1 cellular context compared by ENCODE assay signal in the genomic region with DNA sequence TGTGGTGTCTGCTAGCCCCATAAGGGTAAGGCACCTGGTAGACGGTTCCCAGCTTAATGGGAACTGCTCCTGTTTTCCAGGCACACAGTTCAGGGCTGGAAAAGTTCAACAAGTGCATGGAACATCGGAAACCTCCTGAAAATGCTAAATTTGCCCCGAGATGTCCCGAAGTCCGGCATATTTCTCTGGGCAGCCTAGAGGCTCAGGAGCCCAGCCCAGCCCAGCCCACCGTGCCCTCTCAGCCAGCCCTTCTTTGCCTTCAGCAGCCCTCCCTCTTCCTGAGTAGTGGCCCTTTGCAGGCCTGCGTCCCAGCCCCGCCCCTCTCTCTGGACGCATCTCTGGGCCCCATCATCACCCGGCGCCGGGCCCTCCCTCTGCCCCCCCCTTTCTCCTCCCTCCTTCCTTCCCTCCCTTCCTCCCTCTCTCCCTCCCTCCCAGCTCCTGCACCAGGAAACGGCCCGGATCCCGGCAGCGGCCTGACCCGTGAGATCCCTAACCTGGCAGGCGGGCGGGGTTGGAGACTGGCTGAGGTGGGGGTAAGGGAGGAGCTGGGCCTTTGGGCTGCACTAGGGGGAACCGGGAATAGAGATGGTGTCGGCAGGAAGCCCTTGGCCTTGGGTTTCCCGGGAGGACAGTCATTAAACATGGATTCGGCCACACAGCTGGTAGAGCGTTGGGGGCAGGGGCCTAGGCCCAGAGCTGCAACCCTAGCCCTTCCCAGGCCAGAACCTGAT.
TF ChIP-seq lines count a peak whose summit lies in the region.

A gene with protein sequence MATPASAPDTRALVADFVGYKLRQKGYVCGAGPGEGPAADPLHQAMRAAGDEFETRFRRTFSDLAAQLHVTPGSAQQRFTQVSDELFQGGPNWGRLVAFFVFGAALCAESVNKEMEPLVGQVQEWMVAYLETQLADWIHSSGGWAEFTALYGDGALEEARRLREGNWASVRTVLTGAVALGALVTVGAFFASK (plus strand): TSS at position 422 of the 734 bp plus-strand sequence. CDS start 935 bp downstream, outside the sequence.

TF ChIP-seq in GM12878, 131 proteins besides CTCF, POLR2A, EP300 and RAD21 (continued from another document and continues in another):
- no peak for TF ChIP-seq MYC (IDR thresholded peaks at IDR 0.05; ENCODE audit: insufficient read depth, insufficient read length, insufficient replicate concordance, low read length, severe bottlenecking)
- TF ChIP-seq MYB (IDR thresholded peaks at IDR 0.05; ENCODE audit: borderline replicate concordance, low read depth, low read length) = no peak
- TF ChIP-seq SIX5 (IDR thresholded peaks at IDR 0.05; ENCODE audit: low read depth, low read length, severe bottlenecking) = peak; percentile 43
- TF ChIP-seq DPF2 (IDR thresholded peaks at IDR 0.05) = no peak
- no peak for TF ChIP-seq ZNF622 (IDR thresholded peaks at IDR 0.05)
- no peak for TF ChIP-seq NRF1 (conservative IDR thresholded peaks at IDR 0.05; ENCODE audit: low read depth, low read length)
- TF ChIP-seq NR2C2 (IDR thresholded peaks at IDR 0.05; ENCODE audit: borderline replicate concordance, control insufficient read depth, insufficient read length, low read depth) = no peak
- peak; percentile 72; the same call in 1 of the 2 replicates for TF ChIP-seq EED (IDR thresholded peaks at IDR 0.05; ENCODE audit: low read depth)
- TF ChIP-seq CREB1 (IDR thresholded peaks at IDR 0.05; ENCODE audit: low read depth) = peak; percentile 98
- TF ChIP-seq, protein P1, sequence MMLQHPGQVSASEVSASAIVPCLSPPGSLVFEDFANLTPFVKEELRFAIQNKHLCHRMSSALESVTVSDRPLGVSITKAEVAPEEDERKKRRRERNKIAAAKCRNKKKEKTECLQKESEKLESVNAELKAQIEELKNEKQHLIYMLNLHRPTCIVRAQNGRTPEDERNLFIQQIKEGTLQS (IDR thresholded peaks at IDR 0.05; ENCODE audit: borderline replicate concordance, extremely low read depth, low read depth, low read length) = peak; percentile 68
- 0 out of 2 replicates have a peak, but pooled peaks have one; percentile 41 for TF ChIP-seq RB1 (IDR thresholded peaks at IDR 0.05; ENCODE audit: borderline replicate concordance)
- TF ChIP-seq ASH2L (IDR thresholded peaks at IDR 0.05; ENCODE audit: borderline replicate concordance, low read depth) = no peak
- TF ChIP-seq, protein P2, sequence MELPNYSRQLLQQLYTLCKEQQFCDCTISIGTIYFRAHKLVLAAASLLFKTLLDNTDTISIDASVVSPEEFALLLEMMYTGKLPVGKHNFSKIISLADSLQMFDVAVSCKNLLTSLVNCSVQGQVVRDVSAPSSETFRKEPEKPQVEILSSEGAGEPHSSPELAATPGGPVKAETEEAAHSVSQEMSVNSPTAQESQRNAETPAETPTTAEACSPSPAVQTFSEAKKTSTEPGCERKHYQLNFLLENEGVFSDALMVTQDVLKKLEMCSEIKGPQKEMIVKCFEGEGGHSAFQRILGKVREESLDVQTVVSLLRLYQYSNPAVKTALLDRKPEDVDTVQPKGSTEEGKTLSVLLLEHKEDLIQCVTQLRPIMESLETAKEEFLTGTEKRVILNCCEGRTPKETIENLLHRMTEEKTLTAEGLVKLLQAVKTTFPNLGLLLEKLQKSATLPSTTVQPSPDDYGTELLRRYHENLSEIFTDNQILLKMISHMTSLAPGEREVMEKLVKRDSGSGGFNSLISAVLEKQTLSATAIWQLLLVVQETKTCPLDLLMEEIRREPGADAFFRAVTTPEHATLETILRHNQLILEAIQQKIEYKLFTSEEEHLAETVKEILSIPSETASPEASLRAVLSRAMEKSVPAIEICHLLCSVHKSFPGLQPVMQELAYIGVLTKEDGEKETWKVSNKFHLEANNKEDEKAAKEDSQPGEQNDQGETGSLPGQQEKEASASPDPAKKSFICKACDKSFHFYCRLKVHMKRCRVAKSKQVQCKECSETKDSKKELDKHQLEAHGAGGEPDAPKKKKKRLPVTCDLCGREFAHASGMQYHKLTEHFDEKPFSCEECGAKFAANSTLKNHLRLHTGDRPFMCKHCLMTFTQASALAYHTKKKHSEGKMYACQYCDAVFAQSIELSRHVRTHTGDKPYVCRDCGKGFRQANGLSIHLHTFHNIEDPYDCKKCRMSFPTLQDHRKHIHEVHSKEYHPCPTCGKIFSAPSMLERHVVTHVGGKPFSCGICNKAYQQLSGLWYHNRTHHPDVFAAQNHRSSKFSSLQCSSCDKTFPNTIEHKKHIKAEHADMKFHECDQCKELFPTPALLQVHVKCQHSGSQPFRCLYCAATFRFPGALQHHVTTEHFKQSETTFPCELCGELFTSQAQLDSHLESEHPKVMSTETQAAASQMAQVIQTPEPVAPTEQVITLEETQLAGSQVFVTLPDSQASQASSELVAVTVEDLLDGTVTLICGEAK (IDR thresholded peaks at IDR 0.05; ENCODE audit: borderline replicate concordance) = no peak; the same call in 1 of the 2 replicates
- no peak for TF ChIP-seq SUPT20H (IDR thresholded peaks at IDR 0.05; ENCODE audit: borderline replicate concordance, control insufficient read depth, low read depth, low read length)
- no peak for TF ChIP-seq JUNB (IDR thresholded peaks at IDR 0.05)
- TF ChIP-seq, protein P3, sequence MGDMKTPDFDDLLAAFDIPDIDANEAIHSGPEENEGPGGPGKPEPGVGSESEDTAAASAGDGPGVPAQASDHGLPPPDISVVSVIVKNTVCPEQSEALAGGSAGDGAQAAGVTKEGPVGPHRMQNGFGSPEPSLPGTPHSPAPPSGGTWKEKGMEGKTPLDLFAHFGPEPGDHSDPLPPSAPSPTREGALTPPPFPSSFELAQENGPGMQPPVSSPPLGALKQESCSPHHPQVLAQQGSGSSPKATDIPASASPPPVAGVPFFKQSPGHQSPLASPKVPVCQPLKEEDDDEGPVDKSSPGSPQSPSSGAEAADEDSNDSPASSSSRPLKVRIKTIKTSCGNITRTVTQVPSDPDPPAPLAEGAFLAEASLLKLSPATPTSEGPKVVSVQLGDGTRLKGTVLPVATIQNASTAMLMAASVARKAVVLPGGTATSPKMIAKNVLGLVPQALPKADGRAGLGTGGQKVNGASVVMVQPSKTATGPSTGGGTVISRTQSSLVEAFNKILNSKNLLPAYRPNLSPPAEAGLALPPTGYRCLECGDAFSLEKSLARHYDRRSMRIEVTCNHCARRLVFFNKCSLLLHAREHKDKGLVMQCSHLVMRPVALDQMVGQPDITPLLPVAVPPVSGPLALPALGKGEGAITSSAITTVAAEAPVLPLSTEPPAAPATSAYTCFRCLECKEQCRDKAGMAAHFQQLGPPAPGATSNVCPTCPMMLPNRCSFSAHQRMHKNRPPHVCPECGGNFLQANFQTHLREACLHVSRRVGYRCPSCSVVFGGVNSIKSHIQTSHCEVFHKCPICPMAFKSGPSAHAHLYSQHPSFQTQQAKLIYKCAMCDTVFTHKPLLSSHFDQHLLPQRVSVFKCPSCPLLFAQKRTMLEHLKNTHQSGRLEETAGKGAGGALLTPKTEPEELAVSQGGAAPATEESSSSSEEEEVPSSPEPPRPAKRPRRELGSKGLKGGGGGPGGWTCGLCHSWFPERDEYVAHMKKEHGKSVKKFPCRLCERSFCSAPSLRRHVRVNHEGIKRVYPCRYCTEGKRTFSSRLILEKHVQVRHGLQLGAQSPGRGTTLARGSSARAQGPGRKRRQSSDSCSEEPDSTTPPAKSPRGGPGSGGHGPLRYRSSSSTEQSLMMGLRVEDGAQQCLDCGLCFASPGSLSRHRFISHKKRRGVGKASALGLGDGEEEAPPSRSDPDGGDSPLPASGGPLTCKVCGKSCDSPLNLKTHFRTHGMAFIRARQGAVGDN (IDR thresholded peaks at IDR 0.05) = no peak
- TF ChIP-seq TBL1XR1 (IDR thresholded peaks at IDR 0.05; ENCODE audit: low read depth, low read length) = no peak; the same call in 1 of the 2 replicates
- no peak for TF ChIP-seq IRF4 (IDR thresholded peaks at IDR 0.05; ENCODE audit: low read depth, low read length)
- TF ChIP-seq, protein P4, sequence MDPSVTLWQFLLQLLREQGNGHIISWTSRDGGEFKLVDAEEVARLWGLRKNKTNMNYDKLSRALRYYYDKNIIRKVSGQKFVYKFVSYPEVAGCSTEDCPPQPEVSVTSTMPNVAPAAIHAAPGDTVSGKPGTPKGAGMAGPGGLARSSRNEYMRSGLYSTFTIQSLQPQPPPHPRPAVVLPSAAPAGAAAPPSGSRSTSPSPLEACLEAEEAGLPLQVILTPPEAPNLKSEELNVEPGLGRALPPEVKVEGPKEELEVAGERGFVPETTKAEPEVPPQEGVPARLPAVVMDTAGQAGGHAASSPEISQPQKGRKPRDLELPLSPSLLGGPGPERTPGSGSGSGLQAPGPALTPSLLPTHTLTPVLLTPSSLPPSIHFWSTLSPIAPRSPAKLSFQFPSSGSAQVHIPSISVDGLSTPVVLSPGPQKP (IDR thresholded peaks at IDR 0.05; ENCODE audit: low read depth, low read length) = peak; percentile 39; the same call in 1 of the 2 replicates
- TF ChIP-seq BMI1 (IDR thresholded peaks at IDR 0.05; ENCODE audit: borderline replicate concordance) = no peak
- peak; percentile 29 to 92; a peak in 2 of 4 replicates for TF ChIP-seq SRF (IDR thresholded peaks at IDR 0.05; ENCODE audit: low read depth in 2 of 2, low read length in 2 of 2)
- TF ChIP-seq, protein P5, sequence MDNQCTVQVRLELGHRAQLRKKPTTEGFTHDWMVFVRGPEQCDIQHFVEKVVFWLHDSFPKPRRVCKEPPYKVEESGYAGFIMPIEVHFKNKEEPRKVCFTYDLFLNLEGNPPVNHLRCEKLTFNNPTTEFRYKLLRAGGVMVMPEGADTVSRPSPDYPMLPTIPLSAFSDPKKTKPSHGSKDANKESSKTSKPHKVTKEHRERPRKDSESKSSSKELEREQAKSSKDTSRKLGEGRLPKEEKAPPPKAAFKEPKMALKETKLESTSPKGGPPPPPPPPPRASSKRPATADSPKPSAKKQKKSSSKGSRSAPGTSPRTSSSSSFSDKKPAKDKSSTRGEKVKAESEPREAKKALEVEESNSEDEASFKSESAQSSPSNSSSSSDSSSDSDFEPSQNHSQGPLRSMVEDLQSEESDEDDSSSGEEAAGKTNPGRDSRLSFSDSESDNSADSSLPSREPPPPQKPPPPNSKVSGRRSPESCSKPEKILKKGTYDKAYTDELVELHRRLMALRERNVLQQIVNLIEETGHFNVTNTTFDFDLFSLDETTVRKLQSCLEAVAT (IDR thresholded peaks at IDR 0.05) = 0 out of 2 replicates have a peak, but pooled peaks have one; percentile 19
- no peak for TF ChIP-seq RCOR1 (conservative IDR thresholded peaks at IDR 0.05; ENCODE audit: low read depth, low read length)
- no peak for TF ChIP-seq FOS (IDR thresholded peaks at IDR 0.05; ENCODE audit: borderline replicate concordance, extremely low read depth, insufficient read length)
- TF ChIP-seq STAT3 (IDR thresholded peaks at IDR 0.05; ENCODE audit: low read depth, low read length) = no peak
- no peak for TF ChIP-seq ZSCAN29 (IDR thresholded peaks at IDR 0.05)
- peak; percentile 50; the same call in 1 of the 2 replicates for TF ChIP-seq BACH1 (IDR thresholded peaks at IDR 0.05; ENCODE audit: borderline replicate concordance)
- TF ChIP-seq SP1 (IDR thresholded peaks at IDR 0.05; ENCODE audit: low read depth, low read length) = peak; percentile 43
- TF ChIP-seq, protein P6, sequence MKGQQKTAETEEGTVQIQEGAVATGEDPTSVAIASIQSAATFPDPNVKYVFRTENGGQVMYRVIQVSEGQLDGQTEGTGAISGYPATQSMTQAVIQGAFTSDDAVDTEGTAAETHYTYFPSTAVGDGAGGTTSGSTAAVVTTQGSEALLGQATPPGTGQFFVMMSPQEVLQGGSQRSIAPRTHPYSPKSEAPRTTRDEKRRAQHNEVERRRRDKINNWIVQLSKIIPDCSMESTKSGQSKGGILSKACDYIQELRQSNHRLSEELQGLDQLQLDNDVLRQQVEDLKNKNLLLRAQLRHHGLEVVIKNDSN (IDR thresholded peaks at IDR 0.05; ENCODE audit: borderline replicate concordance, extremely low read length, insufficient read depth, low read depth, low read length) = no peak
- peak; percentile 72 for TF ChIP-seq HCFC1 (IDR thresholded peaks at IDR 0.05; ENCODE audit: low read length)
- TF ChIP-seq FOXK2 (IDR thresholded peaks at IDR 0.05) = no peak
- TF ChIP-seq, protein P7, sequence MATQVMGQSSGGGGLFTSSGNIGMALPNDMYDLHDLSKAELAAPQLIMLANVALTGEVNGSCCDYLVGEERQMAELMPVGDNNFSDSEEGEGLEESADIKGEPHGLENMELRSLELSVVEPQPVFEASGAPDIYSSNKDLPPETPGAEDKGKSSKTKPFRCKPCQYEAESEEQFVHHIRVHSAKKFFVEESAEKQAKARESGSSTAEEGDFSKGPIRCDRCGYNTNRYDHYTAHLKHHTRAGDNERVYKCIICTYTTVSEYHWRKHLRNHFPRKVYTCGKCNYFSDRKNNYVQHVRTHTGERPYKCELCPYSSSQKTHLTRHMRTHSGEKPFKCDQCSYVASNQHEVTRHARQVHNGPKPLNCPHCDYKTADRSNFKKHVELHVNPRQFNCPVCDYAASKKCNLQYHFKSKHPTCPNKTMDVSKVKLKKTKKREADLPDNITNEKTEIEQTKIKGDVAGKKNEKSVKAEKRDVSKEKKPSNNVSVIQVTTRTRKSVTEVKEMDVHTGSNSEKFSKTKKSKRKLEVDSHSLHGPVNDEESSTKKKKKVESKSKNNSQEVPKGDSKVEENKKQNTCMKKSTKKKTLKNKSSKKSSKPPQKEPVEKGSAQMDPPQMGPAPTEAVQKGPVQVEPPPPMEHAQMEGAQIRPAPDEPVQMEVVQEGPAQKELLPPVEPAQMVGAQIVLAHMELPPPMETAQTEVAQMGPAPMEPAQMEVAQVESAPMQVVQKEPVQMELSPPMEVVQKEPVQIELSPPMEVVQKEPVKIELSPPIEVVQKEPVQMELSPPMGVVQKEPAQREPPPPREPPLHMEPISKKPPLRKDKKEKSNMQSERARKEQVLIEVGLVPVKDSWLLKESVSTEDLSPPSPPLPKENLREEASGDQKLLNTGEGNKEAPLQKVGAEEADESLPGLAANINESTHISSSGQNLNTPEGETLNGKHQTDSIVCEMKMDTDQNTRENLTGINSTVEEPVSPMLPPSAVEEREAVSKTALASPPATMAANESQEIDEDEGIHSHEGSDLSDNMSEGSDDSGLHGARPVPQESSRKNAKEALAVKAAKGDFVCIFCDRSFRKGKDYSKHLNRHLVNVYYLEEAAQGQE (IDR thresholded peaks at IDR 0.05; ENCODE audit: low read depth, low read length) = no peak
- TF ChIP-seq MEF2B (IDR thresholded peaks at IDR 0.05; ENCODE audit: partially characterized antibody, poor library complexity, severe bottlenecking) = no peak
- no peak for TF ChIP-seq POU2F2 (IDR thresholded peaks at IDR 0.05; ENCODE audit: borderline replicate concordance, low read depth, low read length)
- TF ChIP-seq SREBF1 (IDR thresholded peaks at IDR 0.05; ENCODE audit: low read length) = no peak
- TF ChIP-seq SPI1 (IDR thresholded peaks at IDR 0.05; ENCODE audit: borderline replicate concordance, insufficient read depth, low read depth, low read length) = 0 out of 2 replicates have a peak, but pooled peaks have one; percentile 16
- TF ChIP-seq CREM (IDR thresholded peaks at IDR 0.05; ENCODE audit: low read depth) = peak; percentile 99
- TF ChIP-seq RAD51 (IDR thresholded peaks at IDR 0.05) = no peak
- TF ChIP-seq, protein P8, sequence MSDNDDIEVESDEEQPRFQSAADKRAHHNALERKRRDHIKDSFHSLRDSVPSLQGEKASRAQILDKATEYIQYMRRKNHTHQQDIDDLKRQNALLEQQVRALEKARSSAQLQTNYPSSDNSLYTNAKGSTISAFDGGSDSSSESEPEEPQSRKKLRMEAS (IDR thresholded peaks at IDR 0.05; ENCODE audit: low read depth, low read length) = no peak
